22 cellular contexts compared by ENCODE assay signal in genomic region chr12:109589240-109589590, GRCh38.
"Had no signal": no experiment of that assay in that cellular context is flagged by ENCODE, and none has a peak within 500 bp of the region (broad histone marks: within the 10 kb centered on the region; RNA-seq: fewer than 3 reads in every experiment).

No MANE protein-coding gene starts in this region.

- H3K4me3 Mint-ChIP-seq: activated CD4-positive, alpha-beta memory T cell treated with anti-CD3 and anti-CD28 coated beads, Interleukin-2, amount 10 ng/mL, durations not matched to agents 7 days and 5 days; activated naive CD4-positive, alpha-beta T cell treated with anti-CD3 and anti-CD28 coated beads for 36 hours; activated T-cell treated with anti-CD3 and anti-CD28 coated beads, Interleukin-2, amount 50 U/mL, for 24 hours; memory B cell; WTC11 had no signal

- H3K9me3 ChIP-seq: gastrocnemius medialis, heart left ventricle, left lung, neutrophil, vagina had no signal

- H3K4me3 ChIP-seq: coronary artery, gastrocnemius medialis, heart left ventricle, left lung, vagina had no signal

- FAIRE-seq: kidney had no signal

- H3K36me3 Mint-ChIP-seq: WTC11 had no signal

- H3K27ac Mint-ChIP-seq: activated CD4-positive, alpha-beta memory T cell treated with anti-CD3 and anti-CD28 coated beads, Interleukin-2, amount 10 ng/mL, durations not matched to agents 7 days and 5 days; activated naive CD4-positive, alpha-beta T cell treated with anti-CD3 and anti-CD28 coated beads for 36 hours; activated T-cell treated with anti-CD3 and anti-CD28 coated beads, Interleukin-2, amount 50 U/mL, for 24 hours; activated T-helper 2 cell treated with anti-CD3 and anti-CD28 coated beads, Interferon-gamma antibody, Interleukin-2, Interleukin-4, amounts not matched to agents 10 μg/mL and 5 μg/mL and 100 μg/mL, durations not matched to agents 14 hours and 24 hours and 36 hours; memory B cell; WTC11 had no signal

- H3K4me1 ChIP-seq: left lung, parathyroid adenoma, vagina had no signal

- H3K4me1 Mint-ChIP-seq: memory B cell, WTC11 had no signal

- DNase-seq: activated CD4-positive, alpha-beta memory T cell treated with anti-CD3 and anti-CD28 coated beads, Interleukin-2, amount 10 ng/mL, durations not matched to agents 7 days and 5 days; activated CD4-positive, alpha-beta T cell treated with anti-CD3 and anti-CD28 coated beads for 4 hours; activated naive CD4-positive, alpha-beta T cell treated with anti-CD3 and anti-CD28 coated beads for 36 hours; activated T-cell treated with anti-CD3 and anti-CD28 coated beads, Interleukin-2, amount 50 U/mL, for 24 hours; anterior cingulate cortex; gastrocnemius medialis; heart left ventricle; kidney; stimulated activated CD4-positive, alpha-beta T cell treated with anti-CD3 and anti-CD28 coated beads, Interleukin-1b, Interleukin-23, amount 100 ng/mL, for 48 hours; stimulated activated CD8-positive, alpha-beta memory T cell treated with anti-CD3 and anti-CD28 coated beads, Interleukin-4, amount 100 ng/mL, for 48 hours; stimulated activated naive CD4-positive, alpha-beta T cell; SW 1271; trophoblast cell had no signal

- H3K9me3 Mint-ChIP-seq: activated CD4-positive, alpha-beta memory T cell treated with anti-CD3 and anti-CD28 coated beads, Interleukin-2, amount 10 ng/mL, durations not matched to agents 7 days and 5 days; activated naive CD4-positive, alpha-beta T cell treated with anti-CD3 and anti-CD28 coated beads for 36 hours; activated T-cell treated with anti-CD3 and anti-CD28 coated beads, Interleukin-2, amount 50 U/mL, for 24 hours; activated T-helper 2 cell treated with anti-CD3 and anti-CD28 coated beads, Interferon-gamma antibody, Interleukin-2, Interleukin-4, amounts not matched to agents 10 μg/mL and 5 μg/mL and 100 μg/mL, durations not matched to agents 14 hours and 24 hours and 36 hours; brain; memory B cell; WTC11 had no signal

- H3K27ac ChIP-seq: coronary artery, gastrocnemius medialis, heart left ventricle, neutrophil, parathyroid adenoma, vagina had no signal

- H3K27me3 Mint-ChIP-seq: activated CD4-positive, alpha-beta memory T cell treated with anti-CD3 and anti-CD28 coated beads, Interleukin-2, amount 10 ng/mL, durations not matched to agents 7 days and 5 days; activated T-cell treated with anti-CD3 and anti-CD28 coated beads, Interleukin-2, amount 50 U/mL, for 24 hours; brain; memory B cell had no signal

- H3K27me3 ChIP-seq: gastrocnemius medialis, heart left ventricle, left lung, neutrophil, vagina had no signal
